In the genomic region with DNA sequence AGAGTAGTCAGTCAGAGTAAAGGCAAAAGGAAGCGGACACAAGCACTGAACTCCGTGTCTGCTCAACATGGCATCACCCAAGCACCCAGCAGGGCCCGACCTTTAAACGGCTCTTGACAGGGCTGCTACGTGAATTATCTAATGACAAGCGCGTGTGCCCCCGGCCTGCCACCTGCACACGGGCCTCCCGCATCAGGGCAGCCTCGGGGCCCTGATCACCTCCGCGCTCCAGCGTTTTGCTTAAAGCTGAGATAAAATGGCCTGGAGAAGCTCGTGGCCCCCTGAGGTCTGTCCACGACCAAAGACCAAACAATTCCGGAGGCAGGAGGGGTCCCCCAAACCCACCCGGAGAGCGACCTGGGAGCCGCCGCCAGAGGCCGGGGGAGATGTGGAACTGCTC, we compare ENCODE assay signal across 9 cellular contexts. TPM values are rescaled to one million over a fixed set of nuclear protein-coding genes. Genes with fewer than 3 reads are reported as not detected.
DNase-seq lines count a peak whose midpoint lies in the region; ATAC-seq and TF ChIP-seq lines count a peak whose summit lies in the region.
"Had no signal": no experiment of that assay in that cellular context is flagged by ENCODE, and none has a peak within 500 bp of the region (broad histone marks: within the 10 kb centered on the region; RNA-seq: fewer than 3 reads in every experiment).

No MANE protein-coding gene starts in this region.

- H2AK5ac ChIP-seq in mesenchymal stem cell (ENCODE audit: low read length, severe bottlenecking), result no peak overlapping the region

- peak overlapping the region; percentile 13 to 45 for H3K4ac ChIP-seq in mesenchymal stem cell (ENCODE audit: low read depth in 1 of 2, low read length in 2 of 2)

- peak overlapping the region; percentile 27 for H4K8ac ChIP-seq in mesenchymal stem cell (ENCODE audit: low read length)

- peak overlapping the region in 1 of 2 experiments; percentile 98 for H3K18ac ChIP-seq in mesenchymal stem cell (ENCODE audit: low read depth in 1 of 2, low read length in 2 of 2)

- H2AFZ ChIP-seq in mesenchymal stem cell (ENCODE audit: low read depth, low read length), result peak overlapping the region; percentile 29

- intact Hi-C loops in colonic mucosa (cut with DNase I) (no loop called here), testis (cut with DNase I; ENCODE audit: low total_unique reads) (no loop called here)

- peak; percentile 24 for DNase-seq in GM12865 (ENCODE audit: low read depth)
- DNase-seq in RWPE2 (ENCODE audit: low spot score), result no peak
- DNase-seq in colonic mucosa, result no peak
- DNase-seq in mesenchymal stem cell, result peak; percentile 12
- DNase-seq in testis, result peak; percentile 37
- DNase-seq in NCI-H2029 (lab: John Stamatoyannopoulos, UW), result no peak
- no peak for DNase-seq in GM13977 (ENCODE audit: low spot score)

- H3K27me3 ChIP-seq in RWPE2 (ENCODE audit: insufficient read depth, poor library complexity, severe bottlenecking) (no peaks in the 10 kb centered on the region), colonic mucosa (no peaks in the 10 kb centered on the region), mesenchymal stem cell (ENCODE audit: control insufficient read depth in 1 of 2, insufficient read depth in 1 of 2, low read length in 2 of 2) (peaks cover 0 to 3% of the 10 kb centered on the region in 2 experiments), testis (no peaks in the 10 kb centered on the region)

- TF ChIP-seq CTCF in GM12865 (IDR thresholded peaks at IDR 0.05; ENCODE audit: insufficient read depth, low read depth, low read length, missing control alignments) (no peak), RWPE2 (IDR thresholded peaks at IDR 0.05; ENCODE audit: poor library complexity, severe bottlenecking) (no peak), colonic mucosa (IDR thresholded peaks at IDR 0.05) (no peak), testis (IDR thresholded peaks at IDR 0.05) (no peak), GM13977 (IDR thresholded peaks at IDR 0.05; ENCODE audit: extremely low read depth, insufficient read depth, missing control alignments) (no peak)

- H3K9me3 ChIP-seq in RWPE2 (ENCODE audit: severe bottlenecking) (no peaks in the 10 kb centered on the region), colonic mucosa (no peaks in the 10 kb centered on the region), mesenchymal stem cell (ENCODE audit: control insufficient read depth, low read length) (no peaks in the 10 kb centered on the region), testis (no peaks in the 10 kb centered on the region)

- H4K91ac ChIP-seq in mesenchymal stem cell (ENCODE audit: low read length), result no peak overlapping the region

- H3K9ac ChIP-seq in colonic mucosa (ENCODE audit: low read depth in 2 of 2, low read length in 2 of 2), result peak overlapping the region; percentile 95 to 98
- peak overlapping the region; percentile 94 for H3K9ac ChIP-seq in mesenchymal stem cell (ENCODE audit: low read length)

- peaks cover 8% of the 10 kb centered on the region for H3K4me1 ChIP-seq in RWPE2 (ENCODE audit: insufficient read depth, poor library complexity, severe bottlenecking)
- H3K4me1 ChIP-seq in colonic mucosa, result peaks cover 8% of the 10 kb centered on the region
- H3K4me1 ChIP-seq in mesenchymal stem cell (ENCODE audit: control insufficient read depth, insufficient read depth, low read depth, low read length), result peaks cover 5% of the 10 kb centered on the region
- H3K4me1 ChIP-seq in testis, result peaks cover 13% of the 10 kb centered on the region

- H3K4me3 ChIP-seq in GM12865 (ENCODE audit: low read depth, low read length) (peak overlapping the region; percentile 84), RWPE2 (ENCODE audit: severe bottlenecking) (peak overlapping the region; percentile 86), colonic mucosa (peak overlapping the region; percentile 91), mesenchymal stem cell (ENCODE audit: insufficient read depth in 1 of 2, low read depth in 1 of 2, low read length in 2 of 2) (peak overlapping the region; percentile 91 to 96), testis (peak overlapping the region; percentile 96 to 97)

- ATAC-seq in HG02759 (IDR thresholded peaks at IDR 0.05; ENCODE audit: unreplicated experiment) (peak; percentile 12), RWPE2 (ENCODE audit: low read depth) (peak; percentile 33; the same call in 2 of the 3 replicates)

- H3K27ac ChIP-seq in RWPE2 (ENCODE audit: poor library complexity, severe bottlenecking) (peak overlapping the region; percentile 37), colonic mucosa (peak overlapping the region; percentile 67), mesenchymal stem cell (ENCODE audit: low read length, poor library complexity, severe bottlenecking) (no peak overlapping the region), testis (peak overlapping the region; percentile 95 to 97)

- no peak overlapping the region for H3K14ac ChIP-seq in mesenchymal stem cell (ENCODE audit: low read length in 2 of 2)

- no peak overlapping the region for H2BK5ac ChIP-seq in mesenchymal stem cell (ENCODE audit: low read depth, low read length, poor library complexity, severe bottlenecking)

- no peak overlapping the region for H2BK12ac ChIP-seq in mesenchymal stem cell (ENCODE audit: low read length in 2 of 2)

- WGBS in mesenchymal stem cell, result under 1% methylated on average over 17 of the region's 22 CpGs
- 0% methylated on average over 5 to 22 of the region's 22 CpGs for WGBS in testis, 2 donors

- H3K79me1 ChIP-seq in mesenchymal stem cell (replicated peaks; ENCODE audit: low read length, poor library complexity, severe bottlenecking), result peaks cover 16% of the 10 kb centered on the region

- no peak overlapping the region for H3K23ac ChIP-seq in mesenchymal stem cell (ENCODE audit: low read length in 2 of 2)

- H2BK15ac ChIP-seq in mesenchymal stem cell (ENCODE audit: low read depth, poor library complexity, severe bottlenecking), result no peak overlapping the region

- no peak for TF ChIP-seq POLR2A in testis (IDR thresholded peaks at IDR 0.05)

- H3K36me3 ChIP-seq in RWPE2 (ENCODE audit: low read depth) (peaks cover 26% of the 10 kb centered on the region), colonic mucosa (peaks cover 13% of the 10 kb centered on the region), mesenchymal stem cell (ENCODE audit: control insufficient read depth in 1 of 2, insufficient read depth in 2 of 2, low read depth in 1 of 2, low read length in 2 of 2) (peaks cover 15 to 19% of the 10 kb centered on the region in 2 experiments), testis (ENCODE audit: low read depth, missing control alignments) (no peaks in the 10 kb centered on the region)

- H3K4me2 ChIP-seq in mesenchymal stem cell (ENCODE audit: low read length, poor library complexity, severe bottlenecking), result peak overlapping the region; percentile 76

- in situ Hi-C loops in GM13977 (cut with MboI; ENCODE audit: low pct_unique_long_range_greater_than_20kb, low sequenced_read_pairs, unreplicated experiment), result no loop called here

- H2BK120ac ChIP-seq in mesenchymal stem cell (ENCODE audit: low read depth, low read length), result no peak overlapping the region

RNA-seq across cellular contexts. Expression of a gene that starts 0.4 kb away (rescaled TPM):
- total RNA-seq in colonic mucosa (100 to 1,000 TPM; 225 to 294 TPM), testis (100 to 1,000 TPM; 139 to 165 TPM)
- 103 TPM for polyA plus RNA-seq in mesenchymal stem cell (2013, experiment 1 of 2)
- 102 TPM for polyA plus RNA-seq in mesenchymal stem cell (2013, experiment 2 of 2)
- polyA plus RNA-seq in testis (ENCODE audit: insufficient read depth, low read depth, low replicate concordance), result 108 TPM

RNA-seq across cellular contexts. Expression of a gene that starts 5.5 kb away (rescaled TPM):
- not detected for total RNA-seq in colonic mucosa
- not detected for polyA plus RNA-seq in mesenchymal stem cell (2013, experiment 1 of 2)
- polyA plus RNA-seq in mesenchymal stem cell (2013, experiment 2 of 2), result not detected
- not detected for total RNA-seq in testis
- not detected for polyA plus RNA-seq in testis (ENCODE audit: insufficient read depth, low read depth, low replicate concordance)
- total RNA-seq: subcutaneous adipose tissue had no signal

RNA-seq across cellular contexts. Expression of a gene that starts 28.6 kb away (rescaled TPM):
- total RNA-seq in colonic mucosa (not detected), testis (1 to 10 TPM; 1.0 to 1.4 TPM)
- 0.06 TPM for polyA plus RNA-seq in mesenchymal stem cell (2013, experiment 1 of 2)
- polyA plus RNA-seq in mesenchymal stem cell (2013, experiment 2 of 2), result not detected
- 0.80 TPM for polyA plus RNA-seq in testis (ENCODE audit: insufficient read depth, low read depth, low replicate concordance)
- total RNA-seq: subcutaneous adipose tissue had no signal

Comparison
In these comparisons a context has a peak if more than half of its experiments do, and no peak if none do; other contexts are left out.
1. DNase-seq: peak in GM12865 (single experiment), mesenchymal stem cell (single experiment) and testis (single experiment); none in RWPE2 (single experiment), colonic mucosa (single experiment), NCI-H2029 (single experiment) and GM13977 (single experiment).
2. Peak in every context shown above with its lines, with median percentiles within 50 percentile points of each other: H3K4me3 ChIP-seq.